ENCODE assay signal across 21 cellular contexts in genomic region chr17:28758411-28759121, GRCh38.
"Had no signal": no experiment of that assay in that cellular context is flagged by ENCODE, and none has a peak within 500 bp of the region (broad histone marks: within the 10 kb centered on the region; RNA-seq: fewer than 3 reads in every experiment).

No MANE protein-coding gene starts in this region.

- H3K9me3 ChIP-seq: body of pancreas, gastrocnemius medialis, heart right ventricle, stomach, thoracic aorta, vagina had no signal

- H3K27ac ChIP-seq: body of pancreas, epithelial cell of prostate, gastrocnemius medialis, heart right ventricle, stomach, thoracic aorta, vagina had no signal

- H3K4me3 Mint-ChIP-seq: activated B cell treated with CpG ODN at 0.5 μM for 24 hours; activated CD8-positive, alpha-beta memory T cell treated with anti-CD3 and anti-CD28 coated beads, Interleukin-2, amount 10 ng/mL, durations not matched to agents 7 days and 5 days; activated naive CD4-positive, alpha-beta T cell treated with anti-CD3 and anti-CD28 coated beads for 36 hours; activated T-cell treated with anti-CD3 and anti-CD28 coated beads, Interleukin-2, amount 50 U/mL, for 72 hours; mesothelial cell of epicardium; T-helper 1 cell treated with Interleukin-12 subunit alpha and Interleukin-12 subunit beta and Interleukin-4 antibody, amounts not matched to agents 30 μg/mL and 1 μg/mL, for 36 hours had no signal

- H3K4me1 Mint-ChIP-seq: mesothelial cell of epicardium had no signal

- H3K4me1 ChIP-seq: vagina had no signal

- FAIRE-seq: keratinocyte had no signal

- H3K27ac Mint-ChIP-seq: activated CD8-positive, alpha-beta memory T cell treated with anti-CD3 and anti-CD28 coated beads, Interleukin-2, amount 10 ng/mL, durations not matched to agents 7 days and 5 days; activated T-cell treated with anti-CD3 and anti-CD28 coated beads, Interleukin-2, amount 50 U/mL, for 72 hours; mesothelial cell of epicardium had no signal

- H3K9me3 Mint-ChIP-seq: activated B cell treated with CpG ODN at 0.5 μM for 24 hours; activated naive CD4-positive, alpha-beta T cell treated with anti-CD3 and anti-CD28 coated beads for 36 hours; activated T-cell treated with anti-CD3 and anti-CD28 coated beads, Interleukin-2, amount 50 U/mL, for 72 hours; mesothelial cell of epicardium; neural crest cell; T-helper 1 cell treated with Interleukin-12 subunit alpha and Interleukin-12 subunit beta and Interleukin-4 antibody, amounts not matched to agents 30 μg/mL and 1 μg/mL, for 36 hours had no signal

- DNase-seq: activated B cell treated with CpG ODN at 0.5 μM for 24 hours; activated CD8-positive, alpha-beta memory T cell treated with anti-CD3 and anti-CD28 coated beads, Interleukin-2, amount 10 ng/mL, durations not matched to agents 7 days and 5 days; activated naive CD4-positive, alpha-beta T cell treated with anti-CD3 and anti-CD28 coated beads for 36 hours; activated T-cell treated with anti-CD3 and anti-CD28 coated beads, Interleukin-2, amount 50 U/mL, for 72 hours; amniotic stem cell; body of pancreas; central memory CD4-positive, alpha-beta T cell; cortex of kidney; effector memory CD4-positive, alpha-beta T cell; gastrocnemius medialis; heart right ventricle; left ventricle myocardium superior; stimulated activated CD4-positive, alpha-beta T cell treated with anti-CD3 and anti-CD28 coated beads, Interleukin-2, amount 100 ng/mL, for 24 hours; stomach had no signal

- ATAC-seq: activated CD8-positive, alpha-beta memory T cell treated with anti-CD3 and anti-CD28 coated beads, Interleukin-2, amount 10 ng/mL, durations not matched to agents 7 days and 5 days; activated T-cell treated with anti-CD3 and anti-CD28 coated beads, Interleukin-2, amount 50 U/mL, for 72 hours; body of pancreas; gastrocnemius medialis; left ventricle myocardium superior had no signal

- H3K4me3 ChIP-seq: body of pancreas, gastrocnemius medialis, heart right ventricle, stomach, thoracic aorta, vagina had no signal

- H3K27me3 ChIP-seq: body of pancreas, gastrocnemius medialis, heart right ventricle, stomach, vagina had no signal

- H3K27me3 Mint-ChIP-seq: activated B cell treated with CpG ODN at 0.5 μM for 24 hours; activated CD8-positive, alpha-beta memory T cell treated with anti-CD3 and anti-CD28 coated beads, Interleukin-2, amount 10 ng/mL, durations not matched to agents 7 days and 5 days had no signal
